In the genomic region with DNA sequence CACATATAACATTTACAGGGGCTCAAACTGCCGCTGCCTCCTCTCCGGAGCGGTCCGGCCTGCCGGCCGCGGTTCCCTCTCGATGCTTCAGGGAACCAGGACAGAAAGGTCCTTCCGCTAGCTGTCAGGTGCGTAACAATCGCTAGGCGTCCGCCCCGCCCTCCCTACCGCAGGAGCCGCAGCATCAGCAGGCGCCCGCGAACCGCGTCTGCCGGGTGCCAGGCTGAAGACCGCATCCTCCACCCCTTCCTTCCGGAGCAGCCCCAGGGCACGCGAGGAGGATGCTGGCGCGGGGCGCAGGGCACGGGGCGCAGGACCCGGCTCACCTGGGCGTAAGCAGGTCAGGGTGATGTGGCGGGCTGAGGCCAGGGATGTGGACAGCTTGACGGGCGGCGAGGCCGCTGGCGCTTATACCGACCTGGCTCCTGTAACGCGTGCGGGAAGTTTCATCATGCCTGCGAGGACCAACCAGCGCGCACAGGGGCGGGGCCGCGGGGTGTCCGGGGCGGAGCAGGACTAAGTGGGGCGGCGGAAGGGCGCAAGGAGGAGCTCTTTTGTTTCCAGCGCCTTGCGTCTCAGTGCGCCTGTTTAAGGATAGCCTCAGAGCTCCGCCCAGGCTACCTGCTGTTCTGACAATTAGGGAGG, we compare ENCODE assay signal across 1 cellular context.
A peak's percentile ranks its signal among the peaks of the same experiment; 100 is the strongest.
TF ChIP-seq lines count a peak whose summit lies in the region.

A gene with protein sequence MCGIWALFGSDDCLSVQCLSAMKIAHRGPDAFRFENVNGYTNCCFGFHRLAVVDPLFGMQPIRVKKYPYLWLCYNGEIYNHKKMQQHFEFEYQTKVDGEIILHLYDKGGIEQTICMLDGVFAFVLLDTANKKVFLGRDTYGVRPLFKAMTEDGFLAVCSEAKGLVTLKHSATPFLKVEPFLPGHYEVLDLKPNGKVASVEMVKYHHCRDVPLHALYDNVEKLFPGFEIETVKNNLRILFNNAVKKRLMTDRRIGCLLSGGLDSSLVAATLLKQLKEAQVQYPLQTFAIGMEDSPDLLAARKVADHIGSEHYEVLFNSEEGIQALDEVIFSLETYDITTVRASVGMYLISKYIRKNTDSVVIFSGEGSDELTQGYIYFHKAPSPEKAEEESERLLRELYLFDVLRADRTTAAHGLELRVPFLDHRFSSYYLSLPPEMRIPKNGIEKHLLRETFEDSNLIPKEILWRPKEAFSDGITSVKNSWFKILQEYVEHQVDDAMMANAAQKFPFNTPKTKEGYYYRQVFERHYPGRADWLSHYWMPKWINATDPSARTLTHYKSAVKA (minus strand): TSS at position 384 of the 645 bp plus-strand sequence. CDS start 3,252 bp downstream, outside the sequence.

TF ChIP-seq in WTC11, 78 proteins besides CTCF, POLR2A, EP300 and RAD21 (continued from another document):
- TF ChIP-seq, protein P1, sequence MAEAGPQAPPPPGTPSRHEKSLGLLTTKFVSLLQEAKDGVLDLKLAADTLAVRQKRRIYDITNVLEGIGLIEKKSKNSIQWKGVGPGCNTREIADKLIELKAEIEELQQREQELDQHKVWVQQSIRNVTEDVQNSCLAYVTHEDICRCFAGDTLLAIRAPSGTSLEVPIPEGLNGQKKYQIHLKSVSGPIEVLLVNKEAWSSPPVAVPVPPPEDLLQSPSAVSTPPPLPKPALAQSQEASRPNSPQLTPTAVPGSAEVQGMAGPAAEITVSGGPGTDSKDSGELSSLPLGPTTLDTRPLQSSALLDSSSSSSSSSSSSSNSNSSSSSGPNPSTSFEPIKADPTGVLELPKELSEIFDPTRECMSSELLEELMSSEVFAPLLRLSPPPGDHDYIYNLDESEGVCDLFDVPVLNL (CRISPR knock-in tag; IDR thresholded peaks at IDR 0.05; ENCODE audit: borderline replicate concordance, low read depth), result 0 out of 2 replicates have a peak, but pooled peaks have one; percentile 28
- TF ChIP-seq MYBL2 (CRISPR knock-in tag; IDR thresholded peaks at IDR 0.05), result peak; percentile 93
- TF ChIP-seq, protein P2, sequence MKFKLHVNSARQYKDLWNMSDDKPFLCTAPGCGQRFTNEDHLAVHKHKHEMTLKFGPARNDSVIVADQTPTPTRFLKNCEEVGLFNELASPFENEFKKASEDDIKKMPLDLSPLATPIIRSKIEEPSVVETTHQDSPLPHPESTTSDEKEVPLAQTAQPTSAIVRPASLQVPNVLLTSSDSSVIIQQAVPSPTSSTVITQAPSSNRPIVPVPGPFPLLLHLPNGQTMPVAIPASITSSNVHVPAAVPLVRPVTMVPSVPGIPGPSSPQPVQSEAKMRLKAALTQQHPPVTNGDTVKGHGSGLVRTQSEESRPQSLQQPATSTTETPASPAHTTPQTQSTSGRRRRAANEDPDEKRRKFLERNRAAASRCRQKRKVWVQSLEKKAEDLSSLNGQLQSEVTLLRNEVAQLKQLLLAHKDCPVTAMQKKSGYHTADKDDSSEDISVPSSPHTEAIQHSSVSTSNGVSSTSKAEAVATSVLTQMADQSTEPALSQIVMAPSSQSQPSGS (CRISPR knock-in tag; IDR thresholded peaks at IDR 0.05; ENCODE audit: borderline replicate concordance, low read depth), result no peak
- TF ChIP-seq, protein P3, sequence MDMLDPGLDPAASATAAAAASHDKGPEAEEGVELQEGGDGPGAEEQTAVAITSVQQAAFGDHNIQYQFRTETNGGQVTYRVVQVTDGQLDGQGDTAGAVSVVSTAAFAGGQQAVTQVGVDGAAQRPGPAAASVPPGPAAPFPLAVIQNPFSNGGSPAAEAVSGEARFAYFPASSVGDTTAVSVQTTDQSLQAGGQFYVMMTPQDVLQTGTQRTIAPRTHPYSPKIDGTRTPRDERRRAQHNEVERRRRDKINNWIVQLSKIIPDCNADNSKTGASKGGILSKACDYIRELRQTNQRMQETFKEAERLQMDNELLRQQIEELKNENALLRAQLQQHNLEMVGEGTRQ (CRISPR knock-in tag; IDR thresholded peaks at IDR 0.05), result no peak
- peak; percentile 75; the same call in 1 of the 2 replicates for TF ChIP-seq SMAD3 (CRISPR knock-in tag; IDR thresholded peaks at IDR 0.05; ENCODE audit: borderline replicate concordance)
- TF ChIP-seq SP1 (CRISPR knock-in tag; conservative IDR thresholded peaks at IDR 0.05), result peak; percentile 87
- no peak for TF ChIP-seq ESRRA (CRISPR knock-in tag; IDR thresholded peaks at IDR 0.05; ENCODE audit: borderline replicate concordance)
- TF ChIP-seq, protein P4, sequence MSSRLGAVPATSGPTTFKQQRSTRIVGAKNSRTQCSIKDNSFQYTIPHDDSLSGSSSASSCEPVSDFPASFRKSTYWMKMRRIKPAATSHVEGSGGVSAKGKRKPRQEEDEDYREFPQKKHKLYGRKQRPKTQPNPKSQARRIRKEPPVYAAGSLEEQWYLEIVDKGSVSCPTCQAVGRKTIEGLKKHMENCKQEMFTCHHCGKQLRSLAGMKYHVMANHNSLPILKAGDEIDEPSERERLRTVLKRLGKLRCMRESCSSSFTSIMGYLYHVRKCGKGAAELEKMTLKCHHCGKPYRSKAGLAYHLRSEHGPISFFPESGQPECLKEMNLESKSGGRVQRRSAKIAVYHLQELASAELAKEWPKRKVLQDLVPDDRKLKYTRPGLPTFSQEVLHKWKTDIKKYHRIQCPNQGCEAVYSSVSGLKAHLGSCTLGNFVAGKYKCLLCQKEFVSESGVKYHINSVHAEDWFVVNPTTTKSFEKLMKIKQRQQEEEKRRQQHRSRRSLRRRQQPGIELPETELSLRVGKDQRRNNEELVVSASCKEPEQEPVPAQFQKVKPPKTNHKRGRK (CRISPR knock-in tag; IDR thresholded peaks at IDR 0.05; ENCODE audit: borderline replicate concordance), result no peak
- TF ChIP-seq, protein P5, sequence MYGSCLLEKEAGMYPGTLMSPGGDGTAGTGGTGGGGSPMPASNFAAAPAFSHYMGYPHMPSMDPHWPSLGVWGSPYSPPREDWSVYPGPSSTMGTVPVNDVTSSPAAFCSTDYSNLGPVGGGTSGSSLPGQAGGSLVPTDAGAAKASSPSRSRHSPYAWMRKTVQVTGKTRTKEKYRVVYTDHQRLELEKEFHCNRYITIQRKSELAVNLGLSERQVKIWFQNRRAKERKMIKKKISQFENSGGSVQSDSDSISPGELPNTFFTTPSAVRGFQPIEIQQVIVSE (CRISPR knock-in tag; IDR thresholded peaks at IDR 0.05; ENCODE audit: borderline replicate concordance), result no peak
- TF ChIP-seq, protein P6, sequence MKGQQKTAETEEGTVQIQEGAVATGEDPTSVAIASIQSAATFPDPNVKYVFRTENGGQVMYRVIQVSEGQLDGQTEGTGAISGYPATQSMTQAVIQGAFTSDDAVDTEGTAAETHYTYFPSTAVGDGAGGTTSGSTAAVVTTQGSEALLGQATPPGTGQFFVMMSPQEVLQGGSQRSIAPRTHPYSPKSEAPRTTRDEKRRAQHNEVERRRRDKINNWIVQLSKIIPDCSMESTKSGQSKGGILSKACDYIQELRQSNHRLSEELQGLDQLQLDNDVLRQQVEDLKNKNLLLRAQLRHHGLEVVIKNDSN (CRISPR knock-in tag; IDR thresholded peaks at IDR 0.05), result peak; percentile 63
- TF ChIP-seq, protein P7, sequence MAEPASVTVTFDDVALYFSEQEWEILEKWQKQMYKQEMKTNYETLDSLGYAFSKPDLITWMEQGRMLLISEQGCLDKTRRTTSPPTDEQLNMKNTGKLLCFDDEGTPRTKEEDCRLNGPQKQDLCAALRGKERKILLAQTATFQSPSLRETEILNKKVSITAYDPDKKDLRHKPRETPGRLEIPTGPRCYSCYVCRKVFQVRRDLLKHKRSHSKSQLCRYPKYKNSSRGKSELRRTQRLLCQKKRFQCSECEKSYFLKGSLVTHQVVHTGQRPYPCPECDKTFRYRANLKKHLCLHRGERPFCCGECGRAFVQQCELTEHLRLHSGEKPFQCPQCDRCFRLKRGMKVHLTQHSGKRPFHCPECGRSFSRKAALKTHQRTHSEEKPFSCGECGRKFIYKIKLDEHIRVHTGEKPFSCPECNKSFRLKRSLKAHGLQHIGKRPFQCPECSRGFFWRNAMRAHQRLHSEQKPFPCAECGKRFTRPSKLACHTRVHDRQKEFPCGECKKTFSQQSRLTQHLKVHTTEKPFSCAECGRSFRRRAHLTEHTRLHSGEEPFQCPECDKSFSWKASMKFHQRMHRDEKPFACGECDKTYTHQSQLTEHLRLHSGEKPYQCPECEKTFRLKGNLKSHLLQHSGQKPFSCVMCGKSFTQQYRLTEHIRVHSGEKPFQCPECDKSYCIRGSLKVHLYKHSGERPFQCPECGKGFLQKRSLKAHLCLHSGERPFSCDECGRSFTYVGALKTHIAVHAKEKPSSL (CRISPR knock-in tag; conservative IDR thresholded peaks at IDR 0.05), result no peak
- TF ChIP-seq ZNF671 (CRISPR knock-in tag; IDR thresholded peaks at IDR 0.05), result peak; percentile 7; the same call in 1 of the 2 replicates
- TF ChIP-seq, protein P8, sequence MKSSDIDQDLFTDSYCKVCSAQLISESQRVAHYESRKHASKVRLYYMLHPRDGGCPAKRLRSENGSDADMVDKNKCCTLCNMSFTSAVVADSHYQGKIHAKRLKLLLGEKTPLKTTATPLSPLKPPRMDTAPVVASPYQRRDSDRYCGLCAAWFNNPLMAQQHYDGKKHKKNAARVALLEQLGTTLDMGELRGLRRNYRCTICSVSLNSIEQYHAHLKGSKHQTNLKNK (CRISPR knock-in tag; IDR thresholded peaks at IDR 0.05), result no peak
